ENCODE assay signal across 1 cellular context in the genomic region with DNA sequence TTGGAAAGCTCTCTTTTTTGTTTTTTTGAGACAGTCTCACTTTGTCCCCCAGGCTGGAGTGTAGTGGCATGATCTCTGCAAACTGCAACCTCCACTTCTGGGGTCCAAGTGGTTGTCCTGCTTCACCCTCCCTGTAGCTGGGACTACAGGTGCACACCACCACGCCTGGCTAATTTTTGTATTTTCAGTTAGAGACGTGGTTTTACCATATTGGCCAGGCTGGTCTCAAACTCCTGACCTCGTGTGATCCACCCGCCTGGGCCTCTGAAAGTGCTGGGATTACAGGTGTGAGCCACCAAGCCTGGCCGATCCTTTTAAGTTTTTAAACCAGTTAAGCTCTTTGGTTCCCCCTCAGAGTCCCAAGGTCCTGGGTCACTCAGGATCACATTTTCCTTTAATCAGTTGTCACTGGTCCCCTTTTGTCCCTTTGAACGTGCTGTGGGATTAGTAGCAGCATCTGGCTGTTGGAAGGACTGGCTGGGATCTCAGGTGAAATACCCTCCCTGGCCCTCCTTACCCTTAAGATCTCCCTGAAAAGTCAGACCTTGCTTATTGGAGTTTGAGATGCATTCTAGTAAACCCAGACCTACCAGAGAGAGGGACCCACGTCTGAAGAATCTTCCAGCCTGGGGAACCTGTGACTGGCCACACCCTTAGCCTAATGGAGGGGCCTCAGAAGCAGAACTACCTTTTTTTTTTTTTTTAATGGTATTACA.
TF ChIP-seq lines count a peak whose summit lies in the region.

No MANE protein-coding gene starts in this region.

TF ChIP-seq in HepG2, 621 proteins besides CTCF, POLR2A, EP300 and RAD21 (continues in another document):
- TF ChIP-seq, protein P1, sequence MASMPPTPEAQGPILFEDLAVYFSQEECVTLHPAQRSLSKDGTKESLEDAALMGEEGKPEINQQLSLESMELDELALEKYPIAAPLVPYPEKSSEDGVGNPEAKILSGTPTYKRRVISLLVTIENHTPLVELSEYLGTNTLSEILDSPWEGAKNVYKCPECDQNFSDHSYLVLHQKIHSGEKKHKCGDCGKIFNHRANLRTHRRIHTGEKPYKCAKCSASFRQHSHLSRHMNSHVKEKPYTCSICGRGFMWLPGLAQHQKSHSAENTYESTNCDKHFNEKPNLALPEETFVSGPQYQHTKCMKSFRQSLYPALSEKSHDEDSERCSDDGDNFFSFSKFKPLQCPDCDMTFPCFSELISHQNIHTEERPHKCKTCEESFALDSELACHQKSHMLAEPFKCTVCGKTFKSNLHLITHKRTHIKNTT (CRISPR knock-in tag; IDR thresholded peaks at IDR 0.05): no peak
- TF ChIP-seq, protein P2, sequence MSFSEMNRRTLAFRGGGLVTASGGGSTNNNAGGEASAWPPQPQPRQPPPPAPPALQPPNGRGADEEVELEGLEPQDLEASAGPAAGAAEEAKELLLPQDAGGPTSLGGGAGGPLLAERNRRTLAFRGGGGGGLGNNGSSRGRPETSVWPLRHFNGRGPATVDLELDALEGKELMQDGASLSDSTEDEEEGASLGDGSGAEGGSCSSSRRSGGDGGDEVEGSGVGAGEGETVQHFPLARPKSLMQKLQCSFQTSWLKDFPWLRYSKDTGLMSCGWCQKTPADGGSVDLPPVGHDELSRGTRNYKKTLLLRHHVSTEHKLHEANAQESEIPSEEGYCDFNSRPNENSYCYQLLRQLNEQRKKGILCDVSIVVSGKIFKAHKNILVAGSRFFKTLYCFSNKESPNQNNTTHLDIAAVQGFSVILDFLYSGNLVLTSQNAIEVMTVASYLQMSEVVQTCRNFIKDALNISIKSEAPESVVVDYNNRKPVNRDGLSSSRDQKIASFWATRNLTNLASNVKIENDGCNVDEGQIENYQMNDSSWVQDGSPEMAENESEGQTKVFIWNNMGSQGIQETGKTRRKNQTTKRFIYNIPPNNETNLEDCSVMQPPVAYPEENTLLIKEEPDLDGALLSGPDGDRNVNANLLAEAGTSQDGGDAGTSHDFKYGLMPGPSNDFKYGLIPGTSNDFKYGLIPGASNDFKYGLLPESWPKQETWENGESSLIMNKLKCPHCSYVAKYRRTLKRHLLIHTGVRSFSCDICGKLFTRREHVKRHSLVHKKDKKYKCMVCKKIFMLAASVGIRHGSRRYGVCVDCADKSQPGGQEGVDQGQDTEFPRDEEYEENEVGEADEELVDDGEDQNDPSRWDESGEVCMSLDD (CRISPR knock-in tag; IDR thresholded peaks at IDR 0.05; ENCODE audit: borderline replicate concordance): no peak
- TF ChIP-seq SRSF4 (IDR thresholded peaks at IDR 0.05; ENCODE audit: low read depth, low read length, poor library complexity, severe bottlenecking) (no peak), ZNF589 (CRISPR knock-in tag; conservative IDR thresholded peaks at IDR 0.05) (no peak), U2AF1 (optimal IDR thresholded peaks at IDR 0.05; ENCODE audit: low read depth, low read length) (no peak), BHLHE40 (IDR thresholded peaks at IDR 0.05; ENCODE audit: low read length) (0 out of 2 replicates have a peak, but pooled peaks have one; percentile 34), SIX4 (CRISPR knock-in tag; IDR thresholded peaks at IDR 0.05) (no peak), POGZ (CRISPR knock-in tag; IDR thresholded peaks at IDR 0.05) (no peak), ZNF296 (CRISPR knock-in tag; conservative IDR thresholded peaks at IDR 0.05) (no peak), PLRG1 (conservative IDR thresholded peaks at IDR 0.05) (no peak), NCOA1 (CRISPR knock-in tag; IDR thresholded peaks at IDR 0.05) (peak; percentile 46; the same call in 1 of the 2 replicates), FOXP1 (IDR thresholded peaks at IDR 0.05) (no peak), FOXP1 (CRISPR knock-in tag; IDR thresholded peaks at IDR 0.05) (no peak), SIN3B (IDR thresholded peaks at IDR 0.05; ENCODE audit: low read length) (no peak), SMARCE1 (IDR thresholded peaks at IDR 0.05; ENCODE audit: borderline replicate concordance) (no peak), ZC3H13 (CRISPR knock-in tag; IDR thresholded peaks at IDR 0.05) (peak; percentile 46; the same call in 1 of the 2 replicates), TGIF2 (CRISPR knock-in tag; IDR thresholded peaks at IDR 0.05) (no peak), TBL1XR1 (IDR thresholded peaks at IDR 0.05; ENCODE audit: borderline replicate concordance, low read length, partially characterized antibody) (no peak), PTBP1 (IDR thresholded peaks at IDR 0.05; ENCODE audit: low read depth, low read length, poor library complexity, severe bottlenecking) (no peak), FOXO1 (CRISPR knock-in tag; IDR thresholded peaks at IDR 0.05) (no peak; the same call in 1 of the 2 replicates), ZNF3 (CRISPR knock-in tag; IDR thresholded peaks at IDR 0.05) (no peak), REXO4 (CRISPR knock-in tag; IDR thresholded peaks at IDR 0.05; ENCODE audit: borderline replicate concordance) (no peak), IRF2 (CRISPR knock-in tag; IDR thresholded peaks at IDR 0.05) (no peak), TRIM24 (CRISPR knock-in tag; IDR thresholded peaks at IDR 0.05) (no peak), ZSCAN12 (CRISPR knock-in tag; IDR thresholded peaks at IDR 0.05) (no peak), HNRNPK (IDR thresholded peaks at IDR 0.05; ENCODE audit: low read depth, low read length, poor library complexity, severe bottlenecking) (peak; percentile 58), BORCS8-MEF2B (CRISPR knock-in tag; IDR thresholded peaks at IDR 0.05) (peak; percentile 53; the same call in 1 of the 2 replicates), TCF12 (IDR thresholded peaks at IDR 0.05) (no peak), TCF12 (CRISPR knock-in tag; IDR thresholded peaks at IDR 0.05) (no peak), REL (CRISPR knock-in tag; conservative IDR thresholded peaks at IDR 0.05) (no peak)
- TF ChIP-seq, protein P3, sequence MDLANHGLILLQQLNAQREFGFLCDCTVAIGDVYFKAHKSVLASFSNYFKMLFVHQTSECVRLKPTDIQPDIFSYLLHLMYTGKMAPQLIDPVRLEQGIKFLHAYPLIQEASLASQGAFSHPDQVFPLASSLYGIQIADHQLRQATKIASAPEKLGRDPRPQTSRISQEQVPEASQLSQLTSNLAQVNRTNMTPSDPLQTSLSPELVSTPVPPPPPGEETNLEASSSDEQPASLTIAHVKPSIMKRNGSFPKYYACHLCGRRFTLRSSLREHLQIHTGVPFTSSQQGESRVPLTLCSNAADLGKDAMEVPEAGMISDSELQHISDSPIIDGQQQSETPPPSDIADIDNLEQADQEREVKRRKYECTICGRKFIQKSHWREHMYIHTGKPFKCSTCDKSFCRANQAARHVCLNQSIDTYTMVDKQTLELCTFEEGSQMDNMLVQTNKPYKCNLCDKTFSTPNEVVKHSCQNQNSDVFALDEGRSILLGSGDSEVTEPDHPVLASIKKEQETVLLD (CRISPR knock-in tag; IDR thresholded peaks at IDR 0.05; ENCODE audit: low read depth): no peak
- TF ChIP-seq, protein P4, sequence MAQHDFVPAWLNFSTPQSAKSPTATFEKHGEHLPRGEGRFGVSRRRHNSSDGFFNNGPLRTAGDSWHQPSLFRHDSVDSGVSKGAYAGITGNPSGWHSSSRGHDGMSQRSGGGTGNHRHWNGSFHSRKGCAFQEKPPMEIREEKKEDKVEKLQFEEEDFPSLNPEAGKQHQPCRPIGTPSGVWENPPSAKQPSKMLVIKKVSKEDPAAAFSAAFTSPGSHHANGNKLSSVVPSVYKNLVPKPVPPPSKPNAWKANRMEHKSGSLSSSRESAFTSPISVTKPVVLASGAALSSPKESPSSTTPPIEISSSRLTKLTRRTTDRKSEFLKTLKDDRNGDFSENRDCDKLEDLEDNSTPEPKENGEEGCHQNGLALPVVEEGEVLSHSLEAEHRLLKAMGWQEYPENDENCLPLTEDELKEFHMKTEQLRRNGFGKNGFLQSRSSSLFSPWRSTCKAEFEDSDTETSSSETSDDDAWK (CRISPR knock-in tag; IDR thresholded peaks at IDR 0.05): no peak
- TF ChIP-seq, protein P5, sequence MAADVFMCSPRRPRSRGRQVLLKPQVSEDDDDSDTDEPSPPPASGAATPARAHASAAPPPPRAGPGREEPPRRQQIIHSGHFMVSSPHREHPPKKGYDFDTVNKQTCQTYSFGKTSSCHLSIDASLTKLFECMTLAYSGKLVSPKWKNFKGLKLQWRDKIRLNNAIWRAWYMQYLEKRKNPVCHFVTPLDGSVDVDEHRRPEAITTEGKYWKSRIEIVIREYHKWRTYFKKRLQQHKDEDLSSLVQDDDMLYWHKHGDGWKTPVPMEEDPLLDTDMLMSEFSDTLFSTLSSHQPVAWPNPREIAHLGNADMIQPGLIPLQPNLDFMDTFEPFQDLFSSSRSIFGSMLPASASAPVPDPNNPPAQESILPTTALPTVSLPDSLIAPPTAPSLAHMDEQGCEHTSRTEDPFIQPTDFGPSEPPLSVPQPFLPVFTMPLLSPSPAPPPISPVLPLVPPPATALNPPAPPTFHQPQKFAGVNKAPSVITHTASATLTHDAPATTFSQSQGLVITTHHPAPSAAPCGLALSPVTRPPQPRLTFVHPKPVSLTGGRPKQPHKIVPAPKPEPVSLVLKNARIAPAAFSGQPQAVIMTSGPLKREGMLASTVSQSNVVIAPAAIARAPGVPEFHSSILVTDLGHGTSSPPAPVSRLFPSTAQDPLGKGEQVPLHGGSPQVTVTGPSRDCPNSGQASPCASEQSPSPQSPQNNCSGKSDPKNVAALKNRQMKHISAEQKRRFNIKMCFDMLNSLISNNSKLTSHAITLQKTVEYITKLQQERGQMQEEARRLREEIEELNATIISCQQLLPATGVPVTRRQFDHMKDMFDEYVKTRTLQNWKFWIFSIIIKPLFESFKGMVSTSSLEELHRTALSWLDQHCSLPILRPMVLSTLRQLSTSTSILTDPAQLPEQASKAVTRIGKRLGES (CRISPR knock-in tag; IDR thresholded peaks at IDR 0.05; ENCODE audit: borderline replicate concordance): no peak
- TF ChIP-seq, protein P6, sequence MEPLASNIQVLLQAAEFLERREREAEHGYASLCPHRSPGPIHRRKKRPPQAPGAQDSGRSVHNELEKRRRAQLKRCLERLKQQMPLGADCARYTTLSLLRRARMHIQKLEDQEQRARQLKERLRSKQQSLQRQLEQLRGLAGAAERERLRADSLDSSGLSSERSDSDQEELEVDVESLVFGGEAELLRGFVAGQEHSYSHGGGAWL (CRISPR knock-in tag; IDR thresholded peaks at IDR 0.05): no peak
- TF ChIP-seq, protein P7, sequence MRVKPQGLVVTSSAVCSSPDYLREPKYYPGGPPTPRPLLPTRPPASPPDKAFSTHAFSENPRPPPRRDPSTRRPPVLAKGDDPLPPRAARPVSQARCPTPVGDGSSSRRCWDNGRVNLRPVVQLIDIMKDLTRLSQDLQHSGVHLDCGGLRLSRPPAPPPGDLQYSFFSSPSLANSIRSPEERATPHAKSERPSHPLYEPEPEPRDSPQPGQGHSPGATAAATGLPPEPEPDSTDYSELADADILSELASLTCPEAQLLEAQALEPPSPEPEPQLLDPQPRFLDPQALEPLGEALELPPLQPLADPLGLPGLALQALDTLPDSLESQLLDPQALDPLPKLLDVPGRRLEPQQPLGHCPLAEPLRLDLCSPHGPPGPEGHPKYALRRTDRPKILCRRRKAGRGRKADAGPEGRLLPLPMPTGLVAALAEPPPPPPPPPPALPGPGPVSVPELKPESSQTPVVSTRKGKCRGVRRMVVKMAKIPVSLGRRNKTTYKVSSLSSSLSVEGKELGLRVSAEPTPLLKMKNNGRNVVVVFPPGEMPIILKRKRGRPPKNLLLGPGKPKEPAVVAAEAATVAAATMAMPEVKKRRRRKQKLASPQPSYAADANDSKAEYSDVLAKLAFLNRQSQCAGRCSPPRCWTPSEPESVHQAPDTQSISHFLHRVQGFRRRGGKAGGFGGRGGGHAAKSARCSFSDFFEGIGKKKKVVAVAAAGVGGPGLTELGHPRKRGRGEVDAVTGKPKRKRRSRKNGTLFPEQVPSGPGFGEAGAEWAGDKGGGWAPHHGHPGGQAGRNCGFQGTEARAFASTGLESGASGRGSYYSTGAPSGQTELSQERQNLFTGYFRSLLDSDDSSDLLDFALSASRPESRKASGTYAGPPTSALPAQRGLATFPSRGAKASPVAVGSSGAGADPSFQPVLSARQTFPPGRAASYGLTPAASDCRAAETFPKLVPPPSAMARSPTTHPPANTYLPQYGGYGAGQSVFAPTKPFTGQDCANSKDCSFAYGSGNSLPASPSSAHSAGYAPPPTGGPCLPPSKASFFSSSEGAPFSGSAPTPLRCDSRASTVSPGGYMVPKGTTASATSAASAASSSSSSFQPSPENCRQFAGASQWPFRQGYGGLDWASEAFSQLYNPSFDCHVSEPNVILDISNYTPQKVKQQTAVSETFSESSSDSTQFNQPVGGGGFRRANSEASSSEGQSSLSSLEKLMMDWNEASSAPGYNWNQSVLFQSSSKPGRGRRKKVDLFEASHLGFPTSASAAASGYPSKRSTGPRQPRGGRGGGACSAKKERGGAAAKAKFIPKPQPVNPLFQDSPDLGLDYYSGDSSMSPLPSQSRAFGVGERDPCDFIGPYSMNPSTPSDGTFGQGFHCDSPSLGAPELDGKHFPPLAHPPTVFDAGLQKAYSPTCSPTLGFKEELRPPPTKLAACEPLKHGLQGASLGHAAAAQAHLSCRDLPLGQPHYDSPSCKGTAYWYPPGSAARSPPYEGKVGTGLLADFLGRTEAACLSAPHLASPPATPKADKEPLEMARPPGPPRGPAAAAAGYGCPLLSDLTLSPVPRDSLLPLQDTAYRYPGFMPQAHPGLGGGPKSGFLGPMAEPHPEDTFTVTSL (CRISPR knock-in tag; IDR thresholded peaks at IDR 0.05; ENCODE audit: borderline replicate concordance): no peak
- TF ChIP-seq, protein P8, sequence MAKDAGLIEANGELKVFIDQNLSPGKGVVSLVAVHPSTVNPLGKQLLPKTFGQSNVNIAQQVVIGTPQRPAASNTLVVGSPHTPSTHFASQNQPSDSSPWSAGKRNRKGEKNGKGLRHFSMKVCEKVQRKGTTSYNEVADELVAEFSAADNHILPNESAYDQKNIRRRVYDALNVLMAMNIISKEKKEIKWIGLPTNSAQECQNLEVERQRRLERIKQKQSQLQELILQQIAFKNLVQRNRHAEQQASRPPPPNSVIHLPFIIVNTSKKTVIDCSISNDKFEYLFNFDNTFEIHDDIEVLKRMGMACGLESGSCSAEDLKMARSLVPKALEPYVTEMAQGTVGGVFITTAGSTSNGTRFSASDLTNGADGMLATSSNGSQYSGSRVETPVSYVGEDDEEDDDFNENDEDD (CRISPR knock-in tag; IDR thresholded peaks at IDR 0.05; ENCODE audit: borderline replicate concordance): no peak
- TF ChIP-seq, protein P9, sequence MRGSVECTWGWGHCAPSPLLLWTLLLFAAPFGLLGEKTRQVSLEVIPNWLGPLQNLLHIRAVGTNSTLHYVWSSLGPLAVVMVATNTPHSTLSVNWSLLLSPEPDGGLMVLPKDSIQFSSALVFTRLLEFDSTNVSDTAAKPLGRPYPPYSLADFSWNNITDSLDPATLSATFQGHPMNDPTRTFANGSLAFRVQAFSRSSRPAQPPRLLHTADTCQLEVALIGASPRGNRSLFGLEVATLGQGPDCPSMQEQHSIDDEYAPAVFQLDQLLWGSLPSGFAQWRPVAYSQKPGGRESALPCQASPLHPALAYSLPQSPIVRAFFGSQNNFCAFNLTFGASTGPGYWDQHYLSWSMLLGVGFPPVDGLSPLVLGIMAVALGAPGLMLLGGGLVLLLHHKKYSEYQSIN (CRISPR knock-in tag; IDR thresholded peaks at IDR 0.05; ENCODE audit: borderline replicate concordance): no peak
- TF ChIP-seq, protein P10, sequence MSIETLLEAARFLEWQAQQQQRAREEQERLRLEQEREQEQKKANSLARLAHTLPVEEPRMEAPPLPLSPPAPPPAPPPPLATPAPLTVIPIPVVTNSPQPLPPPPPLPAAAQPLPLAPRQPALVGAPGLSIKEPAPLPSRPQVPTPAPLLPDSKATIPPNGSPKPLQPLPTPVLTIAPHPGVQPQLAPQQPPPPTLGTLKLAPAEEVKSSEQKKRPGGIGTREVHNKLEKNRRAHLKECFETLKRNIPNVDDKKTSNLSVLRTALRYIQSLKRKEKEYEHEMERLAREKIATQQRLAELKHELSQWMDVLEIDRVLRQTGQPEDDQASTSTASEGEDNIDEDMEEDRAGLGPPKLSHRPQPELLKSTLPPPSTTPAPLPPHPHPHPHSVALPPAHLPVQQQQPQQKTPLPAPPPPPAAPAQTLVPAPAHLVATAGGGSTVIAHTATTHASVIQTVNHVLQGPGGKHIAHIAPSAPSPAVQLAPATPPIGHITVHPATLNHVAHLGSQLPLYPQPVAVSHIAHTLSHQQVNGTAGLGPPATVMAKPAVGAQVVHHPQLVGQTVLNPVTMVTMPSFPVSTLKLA (IDR thresholded peaks at IDR 0.05): no peak
